11 cellular contexts compared by ENCODE assay signal in genomic region chr15:90038639-90039095, GRCh38. TPM values are rescaled to one million over a fixed set of nuclear protein-coding genes. Genes with fewer than 3 reads are reported as not detected.
DNase-seq lines count a peak whose midpoint lies in the region; ATAC-seq and TF ChIP-seq lines count a peak whose summit lies in the region.
"Had no signal": no experiment of that assay in that cellular context is flagged by ENCODE, and none has a peak within 500 bp of the region (broad histone marks: within the 10 kb centered on the region; RNA-seq: fewer than 3 reads in every experiment).

No MANE protein-coding gene starts in this region.

- no peaks in the 10 kb centered on the region for H3K27me3 ChIP-seq in sigmoid colon
- no peaks in the 10 kb centered on the region for H3K27me3 ChIP-seq in BE2C
- H3K27me3 ChIP-seq: left lung had no signal

- H3K4me3 Mint-ChIP-seq in dendritic cell treated with granulocyte-macrophage colony-stimulating factor and Interleukin-4, amounts not matched to agents 40 ng/mL and 50 ng/mL, for 4 days = no peak overlapping the region

- no peak for TF ChIP-seq POLR2A in sigmoid colon (IDR thresholded peaks at IDR 0.05)

- H3K9me3 Mint-ChIP-seq in dendritic cell treated with granulocyte-macrophage colony-stimulating factor and Interleukin-4, amounts not matched to agents 40 ng/mL and 50 ng/mL, for 4 days = no peaks in the 10 kb centered on the region

- H3K4me1 ChIP-seq in sigmoid colon = peaks cover 0 to 60% (median 36%) of the 10 kb centered on the region in 4 donors
- H3K4me1 ChIP-seq in BE2C = peaks cover 12% of the 10 kb centered on the region

- H3K27me3 Mint-ChIP-seq in dendritic cell treated with granulocyte-macrophage colony-stimulating factor and Interleukin-4, amounts not matched to agents 40 ng/mL and 50 ng/mL, for 4 days = no peaks in the 10 kb centered on the region

- peak overlapping the region; percentile 88 for H3K27ac Mint-ChIP-seq in dendritic cell treated with granulocyte-macrophage colony-stimulating factor and Interleukin-4, amounts not matched to agents 40 ng/mL and 50 ng/mL, for 4 days

- intact Hi-C loops in dendritic cell treated with granulocyte-macrophage colony-stimulating factor and Interleukin-4, amounts not matched to agents 40 ng/mL and 50 ng/mL, for 4 days (cut with micrococcal nuclease) = loop anchor here (5.0 kb wide), 2 partner anchors 34 to 36 kb away; partner anchors contain the start of gene ZNF710
- intact Hi-C loops in sigmoid colon (cut with DNase I) = no loop called here

- peaks cover 95% of the 10 kb centered on the region for H3K4me1 Mint-ChIP-seq in dendritic cell treated with granulocyte-macrophage colony-stimulating factor and Interleukin-4, amounts not matched to agents 40 ng/mL and 50 ng/mL, for 4 days (ENCODE audit: low read depth)

- TF ChIP-seq CTCF in sigmoid colon (IDR thresholded peaks at IDR 0.05) (no peak), BE2C (IDR thresholded peaks at IDR 0.05; ENCODE audit: low read depth, low read length) (no peak)

- TF ChIP-seq EP300 in sigmoid colon (IDR thresholded peaks at IDR 0.05) = no peak

- H3K4me3 ChIP-seq in sigmoid colon (no peak overlapping the region), BE2C (ENCODE audit: low read depth, low read length) (no peak overlapping the region)
- H3K4me3 ChIP-seq: left lung had no signal

- 61 to 82% methylated on average over 3 of the region's 3 CpGs for WGBS in sigmoid colon, 2 donors

- peak; percentile 1 to 9 for ATAC-seq in activated CD4-positive, CD25-positive, alpha-beta regulatory T cell treated with anti-CD3 and anti-CD28 coated beads, Interleukin-2, amount 50 U/mL, for 24 hours
- ATAC-seq: left lung had no signal

- H3K36me3 ChIP-seq in sigmoid colon (no peaks in the 10 kb centered on the region), BE2C (no peaks in the 10 kb centered on the region)
- H3K36me3 ChIP-seq: left lung had no signal

- no peak overlapping the region for H3K27ac ChIP-seq in sigmoid colon

- no peak for DNase-seq in activated CD4-positive, CD25-positive, alpha-beta regulatory T cell (lab: John Stamatoyannopoulos, UW)
- DNase-seq in NCI-H526 (lab: John Stamatoyannopoulos, UW) (peak; percentile 16 to 55), sigmoid colon (peak; percentile 12), NCI-H1092 (lab: John Stamatoyannopoulos, UW) (no peak), BE2C (no peak), AG08395 (ENCODE audit: low spot score) (no peak)
- DNase-seq: ACHN, NCI-H1048 had no signal

- H3K9me3 ChIP-seq in sigmoid colon = no peaks in the 10 kb centered on the region
- H3K9me3 ChIP-seq in BE2C = no peaks in the 10 kb centered on the region
- H3K9me3 ChIP-seq: left lung had no signal

- peaks cover 85% of the 10 kb centered on the region for H3K36me3 Mint-ChIP-seq in dendritic cell treated with granulocyte-macrophage colony-stimulating factor and Interleukin-4, amounts not matched to agents 40 ng/mL and 50 ng/mL, for 4 days (ENCODE audit: low read depth)

RNA-seq across cellular contexts. Expression of gene ZNF710, which starts 37.5 kb away (rescaled TPM):
- total RNA-seq in sigmoid colon = 10 to 100 TPM in 1 of 4 donors, 1 to 10 TPM in 3; 5.3 to 10.0 (median 7.5) TPM
- 10 to 100 TPM; 13.8 to 28.2 (median 24.1) TPM for polyA plus RNA-seq in sigmoid colon
- 14.6 TPM for polyA plus RNA-seq in BE2C (2012; ENCODE audit: insufficient read depth, insufficient read length, low read depth)

Comparison
In these comparisons a context has a peak if more than half of its experiments do, and no peak if none do; other contexts are left out.
1. DNase-seq: peak in NCI-H526 (2 of 2) and sigmoid colon (single experiment); none in activated CD4-positive, CD25-positive, alpha-beta regulatory T cell (0 of 4), NCI-H1092 (single experiment), BE2C (single experiment) and AG08395 (single experiment).